Comparison of ENCODE assay signal across 1 cellular context in genomic region chr20:51014797-51015722, GRCh38.
TF ChIP-seq lines count a peak whose summit lies in the region.

No MANE protein-coding gene starts in this region.

TF ChIP-seq in HepG2, 621 proteins besides CTCF, POLR2A, EP300 and RAD21:
- TF ChIP-seq ZNF704 (CRISPR knock-in tag; IDR thresholded peaks at IDR 0.05; ENCODE audit: borderline replicate concordance) (no peak), BRD4 (CRISPR knock-in tag; IDR thresholded peaks at IDR 0.05) (no peak), SYNCRIP (IDR thresholded peaks at IDR 0.05; ENCODE audit: insufficient read depth, low read depth, low read length) (no peak), ZNF83 (CRISPR knock-in tag; IDR thresholded peaks at IDR 0.05; ENCODE audit: borderline replicate concordance) (no peak), ETS1 (CRISPR knock-in tag; IDR thresholded peaks at IDR 0.05) (no peak), ISX (CRISPR knock-in tag; conservative IDR thresholded peaks at IDR 0.05) (no peak), ZNF883 (CRISPR knock-in tag; IDR thresholded peaks at IDR 0.05; ENCODE audit: not compliant biosample characterization) (no peak), SMC3 (IDR thresholded peaks at IDR 0.05; ENCODE audit: low read length) (peak; percentile 54; the same call in 1 of the 2 replicates), KDM5B (CRISPR knock-in tag; IDR thresholded peaks at IDR 0.05; ENCODE audit: borderline replicate concordance) (peak; percentile 34; the same call in 1 of the 2 replicates), ZNF281 (CRISPR knock-in tag; IDR thresholded peaks at IDR 0.05; ENCODE audit: borderline replicate concordance) (peak; percentile 57; the same call in 1 of the 2 replicates), ZUFSP (CRISPR knock-in tag; IDR thresholded peaks at IDR 0.05; ENCODE audit: borderline replicate concordance) (no peak), NFKB2 (CRISPR knock-in tag; IDR thresholded peaks at IDR 0.05; ENCODE audit: borderline replicate concordance) (no peak), ZNF816 (CRISPR knock-in tag; IDR thresholded peaks at IDR 0.05; ENCODE audit: borderline replicate concordance) (no peak), ZNF891 (CRISPR knock-in tag; IDR thresholded peaks at IDR 0.05) (peak; percentile 37; the same call in 1 of the 2 replicates), ZNF619 (CRISPR knock-in tag; IDR thresholded peaks at IDR 0.05) (0 out of 2 replicates have a peak, but pooled peaks have one; percentile 54), CCAR2 (optimal IDR thresholded peaks at IDR 0.05; ENCODE audit: low read depth, low read length) (peak; percentile 36), FOXO1 (CRISPR knock-in tag; IDR thresholded peaks at IDR 0.05) (0 out of 2 replicates have a peak, but pooled peaks have one; percentile 9), STAG1 (CRISPR knock-in tag; IDR thresholded peaks at IDR 0.05) (peak; percentile 51), HES4 (CRISPR knock-in tag; IDR thresholded peaks at IDR 0.05; ENCODE audit: borderline replicate concordance) (0 out of 2 replicates have a peak, but pooled peaks have one; percentile 24), FOSL2 (CRISPR knock-in tag; IDR thresholded peaks at IDR 0.05) (peak; percentile 75), NFRKB (IDR thresholded peaks at IDR 0.05) (no peak), GLI4 (CRISPR knock-in tag; IDR thresholded peaks at IDR 0.05; ENCODE audit: borderline replicate concordance) (no peak), MTF2 (CRISPR knock-in tag; IDR thresholded peaks at IDR 0.05; ENCODE audit: borderline replicate concordance) (no peak), TCF12 (IDR thresholded peaks at IDR 0.05) (no peak), TCF12 (CRISPR knock-in tag; IDR thresholded peaks at IDR 0.05) (no peak), ZBTB7B (CRISPR knock-in tag; IDR thresholded peaks at IDR 0.05) (no peak), HINFP (CRISPR knock-in tag; IDR thresholded peaks at IDR 0.05; ENCODE audit: low read depth) (no peak), CCDC6 (CRISPR knock-in tag; IDR thresholded peaks at IDR 0.05) (no peak), HMG20A (CRISPR knock-in tag; IDR thresholded peaks at IDR 0.05; ENCODE audit: borderline replicate concordance) (no peak), FOXC1 (CRISPR knock-in tag; IDR thresholded peaks at IDR 0.05; ENCODE audit: borderline replicate concordance) (no peak), XRCC5 (optimal IDR thresholded peaks at IDR 0.05; ENCODE audit: low read length) (peak; percentile 69), ZNF687 (CRISPR knock-in tag; IDR thresholded peaks at IDR 0.05) (peak; percentile 21; the same call in 1 of the 2 replicates), TGIF2 (CRISPR knock-in tag; IDR thresholded peaks at IDR 0.05) (no peak), ZNF512 (CRISPR knock-in tag; IDR thresholded peaks at IDR 0.05) (no peak), MIER2 (CRISPR knock-in tag; IDR thresholded peaks at IDR 0.05) (no peak), PRDM10 (CRISPR knock-in tag; IDR thresholded peaks at IDR 0.05; ENCODE audit: low read depth) (no peak), ZNF430 (CRISPR knock-in tag; IDR thresholded peaks at IDR 0.05) (no peak), ZBTB1 (CRISPR knock-in tag; IDR thresholded peaks at IDR 0.05; ENCODE audit: borderline replicate concordance) (no peak), BRF2 (CRISPR knock-in tag; IDR thresholded peaks at IDR 0.05) (no peak), POGZ (CRISPR knock-in tag; IDR thresholded peaks at IDR 0.05) (no peak), ZNF362 (CRISPR knock-in tag; IDR thresholded peaks at IDR 0.05; ENCODE audit: borderline replicate concordance) (no peak), ZNF160 (CRISPR knock-in tag; IDR thresholded peaks at IDR 0.05) (no peak)
